In the genomic region with DNA sequence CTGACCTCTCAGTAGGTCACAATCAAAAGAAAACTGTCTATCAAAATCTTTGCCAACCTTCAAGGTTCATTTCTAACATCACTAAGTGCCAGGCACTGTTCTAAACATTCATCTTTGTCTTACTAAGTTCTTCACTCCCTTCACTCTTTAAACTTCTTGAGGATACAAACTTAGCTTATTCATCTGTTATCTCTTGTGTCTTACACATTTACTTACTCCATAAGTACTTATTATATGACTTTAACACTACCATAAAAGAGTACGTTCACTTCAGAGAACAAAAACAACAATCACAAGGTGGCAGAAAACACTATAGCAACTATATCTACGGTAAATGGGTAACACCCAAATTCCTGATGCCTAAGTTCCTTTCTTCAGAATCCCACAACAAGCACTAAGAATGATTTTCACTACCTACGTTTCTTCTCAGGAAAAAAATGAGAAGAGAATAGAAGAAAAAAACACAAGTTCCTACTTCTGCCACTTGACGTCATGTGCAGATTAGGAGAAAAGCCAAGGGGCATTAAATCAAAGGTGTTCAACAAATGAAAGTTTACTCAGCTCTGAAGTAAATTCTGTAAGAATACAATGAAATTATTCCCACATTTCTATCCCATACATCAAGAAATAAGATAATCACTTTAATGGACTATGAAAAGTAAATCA, we compare ENCODE assay signal across 14 cellular contexts. TPM values are rescaled to one million over a fixed set of nuclear protein-coding genes. Genes with fewer than 3 reads are reported as not detected.
DNase-seq lines count a peak whose midpoint lies in the region; ATAC-seq and TF ChIP-seq lines count a peak whose summit lies in the region.
"Had no signal": no experiment of that assay in that cellular context is flagged by ENCODE, and none has a peak within 500 bp of the region (broad histone marks: within the 10 kb centered on the region; RNA-seq: fewer than 3 reads in every experiment).

No MANE protein-coding gene starts in this region.

- no peaks in the 10 kb centered on the region for H3K36me3 ChIP-seq in esophagus (ENCODE audit: control insufficient read depth in 2 of 2, insufficient read depth in 2 of 2, low read length in 1 of 2)
- peaks cover 11% of the 10 kb centered on the region for H3K36me3 ChIP-seq in neural progenitor cell
- H3K36me3 ChIP-seq: prostate gland had no signal

- H3K4me3 Mint-ChIP-seq in activated CD4-positive, alpha-beta T cell treated with anti-CD3 and anti-CD28 coated beads, Interleukin-2, amount 10 ng/mL, durations not matched to agents 24 days and 14 days, result no peak overlapping the region
- no peak overlapping the region for H3K4me3 Mint-ChIP-seq in activated CD4-positive, alpha-beta T cell treated with anti-CD3 and anti-CD28 coated beads, Interleukin-2, amount 10 ng/mL, durations not matched to agents 7 days and 5 days
- H3K4me3 Mint-ChIP-seq in T-cell (peak overlapping the region; percentile 3 to 22 (median 4)), neural progenitor cell (no peak overlapping the region)

- no peak for DNase-seq in activated CD4-positive, alpha-beta T cell treated with anti-CD3 and anti-CD28 coated beads, Interleukin-2, amount 10 ng/mL, durations not matched to agents 24 days and 14 days
- no peak for DNase-seq in activated CD4-positive, alpha-beta T cell treated with anti-CD3 and anti-CD28 coated beads, Interleukin-2, amount 10 ng/mL, durations not matched to agents 7 days and 5 days
- no peak for DNase-seq in T-cell
- DNase-seq in neural progenitor cell (ENCODE audit: low spot score), result no peak
- no peak for DNase-seq in NK-92 treated with Interleukin-12 subunit alpha and Interleukin-12 subunit beta, amount 100 ng/mL, for 24 hours (lab: John Stamatoyannopoulos, UW)
- DNase-seq: activated CD4-positive, alpha-beta T cell treated with anti-CD3 and anti-CD28 coated beads, Interleukin-2, amount 50 U/mL, for 4 hours; activated gamma-delta T cell treated with Interleukin-2 at 50 U/mL for 16 hours; NCI-H1417 treated with DMSO at 0.1 percent for 48 hours; SIG-M5; T1000 had no signal

- H3K4me2 ChIP-seq in neural progenitor cell, result no peak overlapping the region

- H3K9me3 ChIP-seq in esophagus (ENCODE audit: control insufficient read depth in 2 of 2, insufficient read depth in 1 of 2, low read depth in 1 of 2, low read length in 1 of 2), result no peaks in the 10 kb centered on the region
- no peaks in the 10 kb centered on the region for H3K9me3 ChIP-seq in neural progenitor cell (ENCODE audit: low read depth)
- H3K9me3 ChIP-seq: prostate gland had no signal

- no peak for TF ChIP-seq CTCF in neural progenitor cell (IDR thresholded peaks at IDR 0.05)

- peaks cover 4% of the 10 kb centered on the region for H3F3A ChIP-seq in neural progenitor cell (ENCODE audit: low read depth)

- no peak overlapping the region for H2AFZ ChIP-seq in neural progenitor cell (replicated peaks)

- no peaks in the 10 kb centered on the region for H3K27me3 Mint-ChIP-seq in activated CD4-positive, alpha-beta T cell treated with anti-CD3 and anti-CD28 coated beads, Interleukin-2, amount 10 ng/mL, durations not matched to agents 24 days and 14 days
- no peaks in the 10 kb centered on the region for H3K27me3 Mint-ChIP-seq in activated CD4-positive, alpha-beta T cell treated with anti-CD3 and anti-CD28 coated beads, Interleukin-2, amount 10 ng/mL, durations not matched to agents 7 days and 5 days
- H3K27me3 Mint-ChIP-seq in T-cell, result no peaks in the 10 kb centered on the region
- H3K27me3 Mint-ChIP-seq in neural progenitor cell (ENCODE audit: insufficient read depth, low read depth), result no peaks in the 10 kb centered on the region

- CTCF ChIA-PET in activated CD4-positive, alpha-beta T cell treated with anti-CD3 and anti-CD28 coated beads, Interleukin-2, amount 10 ng/mL, durations not matched to agents 7 days and 5 days (lab: Charles Lee), result interaction anchor here (0.5 to 1.6 kb wide), 9 partner anchors 8 to 1097 kb away, joined by 3 to 7 read pairs (median 4); partner anchors contain the start of gene KANSL1
- CTCF ChIA-PET in T-cell (lab: Charles Lee), result interaction anchor here (0.9 to 3.1 kb wide), 9 partner anchors 9 to 120 kb away, joined by 3 to 16 read pairs (median 6); partner anchors contain the start of gene KANSL1 (in 1 of the 2)

- H3K27me3 ChIP-seq in esophagus (ENCODE audit: control insufficient read depth in 1 of 2, insufficient read depth in 2 of 2, low read length in 2 of 2) (no peaks in the 10 kb centered on the region), neural progenitor cell (no peaks in the 10 kb centered on the region)

- 34 to 35% methylated on average over 4 of the region's 4 CpGs for WGBS in esophagus, 2 donors

- peaks cover 98% of the 10 kb centered on the region for H4K20me1 ChIP-seq in neural progenitor cell (ENCODE audit: low read depth)

- ATAC-seq in T-cell (replicated peaks in 1 of 4), result no peak
- no peak for ATAC-seq in HG02642 (IDR thresholded peaks at IDR 0.05; ENCODE audit: poor library complexity, unreplicated experiment)
- no peak for ATAC-seq in HG02938 (IDR thresholded peaks at IDR 0.05; ENCODE audit: unreplicated experiment)

- intact Hi-C loops in activated CD4-positive, alpha-beta T cell treated with anti-CD3 and anti-CD28 coated beads, Interleukin-2, amount 10 ng/mL, durations not matched to agents 24 days and 14 days (cut with micrococcal nuclease), result no loop called here

- H3K79me2 ChIP-seq in neural progenitor cell (ENCODE audit: low read depth), result peaks cover 100% of the 10 kb centered on the region

- peaks cover 54% of the 10 kb centered on the region for H3K4me1 Mint-ChIP-seq in activated CD4-positive, alpha-beta T cell treated with anti-CD3 and anti-CD28 coated beads, Interleukin-2, amount 10 ng/mL, durations not matched to agents 24 days and 14 days
- peaks cover 59% of the 10 kb centered on the region for H3K4me1 Mint-ChIP-seq in activated CD4-positive, alpha-beta T cell treated with anti-CD3 and anti-CD28 coated beads, Interleukin-2, amount 10 ng/mL, durations not matched to agents 7 days and 5 days
- H3K4me1 Mint-ChIP-seq in T-cell, result peaks cover 82 to 92% (median 89%) of the 10 kb centered on the region in 3 donors
- H3K4me1 Mint-ChIP-seq in neural progenitor cell, result peaks cover under 1% of the 10 kb centered on the region

- H3K9ac ChIP-seq in neural progenitor cell, result no peak overlapping the region

- H3K4me3 ChIP-seq in esophagus (ENCODE audit: low read depth in 1 of 2, low read length in 2 of 2) (no peak overlapping the region), neural progenitor cell (no peak overlapping the region)
- H3K4me3 ChIP-seq: prostate gland had no signal

- peak overlapping the region; percentile 31 to 72 for H3K27ac ChIP-seq in esophagus (ENCODE audit: low read depth in 2 of 2, low read length in 1 of 2)
- H3K27ac ChIP-seq in neural progenitor cell, result peak overlapping the region; percentile 36
- H3K27ac ChIP-seq: prostate gland had no signal

- H3K27ac Mint-ChIP-seq in activated CD4-positive, alpha-beta T cell treated with anti-CD3 and anti-CD28 coated beads, Interleukin-2, amount 10 ng/mL, durations not matched to agents 24 days and 14 days, result peak overlapping the region; percentile 17
- H3K27ac Mint-ChIP-seq in activated CD4-positive, alpha-beta T cell treated with anti-CD3 and anti-CD28 coated beads, Interleukin-2, amount 10 ng/mL, durations not matched to agents 7 days and 5 days, result no peak overlapping the region
- peak overlapping the region; percentile 33 to 42 for H3K27ac Mint-ChIP-seq in T-cell
- no peak overlapping the region for H3K27ac Mint-ChIP-seq in neural progenitor cell

- no peaks in the 10 kb centered on the region for H3K9me3 Mint-ChIP-seq in activated CD4-positive, alpha-beta T cell treated with anti-CD3 and anti-CD28 coated beads, Interleukin-2, amount 10 ng/mL, durations not matched to agents 24 days and 14 days
- no peaks in the 10 kb centered on the region for H3K9me3 Mint-ChIP-seq in activated CD4-positive, alpha-beta T cell treated with anti-CD3 and anti-CD28 coated beads, Interleukin-2, amount 10 ng/mL, durations not matched to agents 7 days and 5 days
- H3K9me3 Mint-ChIP-seq in T-cell, result no peaks in the 10 kb centered on the region
- peaks cover 8% of the 10 kb centered on the region for H3K9me3 Mint-ChIP-seq in neural progenitor cell

- POLR2A ChIA-PET in activated CD4-positive, alpha-beta T cell treated with anti-CD3 and anti-CD28 coated beads, Interleukin-2, amount 10 ng/mL, durations not matched to agents 7 days and 5 days (lab: Charles Lee), result no interaction called here
- POLR2A ChIA-PET in T-cell (lab: Charles Lee), result interaction anchor here (0.6 to 1.4 kb wide), 6 partner anchors 10 to 969 kb away, joined by 3 read pairs; no protein-coding TSS in a partner anchor

- H3K4me1 ChIP-seq in esophagus (ENCODE audit: control insufficient read depth in 2 of 2, insufficient read depth in 2 of 2, low read length in 1 of 2) (peaks cover 0 to 4% of the 10 kb centered on the region in 2 donors), neural progenitor cell (peaks cover 16% of the 10 kb centered on the region)

- peaks cover 35% of the 10 kb centered on the region for H3K36me3 Mint-ChIP-seq in activated CD4-positive, alpha-beta T cell treated with anti-CD3 and anti-CD28 coated beads, Interleukin-2, amount 10 ng/mL, durations not matched to agents 24 days and 14 days (ENCODE audit: low read depth)
- H3K36me3 Mint-ChIP-seq in activated CD4-positive, alpha-beta T cell treated with anti-CD3 and anti-CD28 coated beads, Interleukin-2, amount 10 ng/mL, durations not matched to agents 7 days and 5 days (ENCODE audit: low read depth), result peaks cover 49% of the 10 kb centered on the region
- H3K36me3 Mint-ChIP-seq in T-cell (peaks cover 35% of the 10 kb centered on the region), neural progenitor cell (peaks cover 52% of the 10 kb centered on the region)

RNA-seq across cellular contexts. Expression of gene KANSL1, which starts 29.2 kb away (rescaled TPM):
- 79.7 and 82.8 TPM in 2 replicates for total RNA-seq in activated CD4-positive, alpha-beta T cell treated with anti-CD3 and anti-CD28 coated beads, Interleukin-2, amount 10 ng/mL, durations not matched to agents 24 days and 14 days
- 10 to 100 TPM; 85.7 to 97.7 TPM for total RNA-seq in activated CD4-positive, alpha-beta T cell treated with anti-CD3 and anti-CD28 coated beads, Interleukin-2, amount 10 ng/mL, durations not matched to agents 7 days and 5 days
- total RNA-seq in T-cell (100 to 1,000 TPM; 113 to 301 (median 160) TPM), neural progenitor cell (ENCODE audit: low replicate concordance) (114 and 136 TPM in 2 replicates)
- polyA plus RNA-seq in esophagus, result 10 to 100 TPM; 14.6 to 25.4 TPM

Comparison
In these comparisons a context has a peak if more than half of its experiments do, and no peak if none do; other contexts are left out.
1. H3K27ac Mint-ChIP-seq: peak in activated CD4-positive, alpha-beta T cell treated with anti-CD3 and anti-CD28 coated beads, Interleukin-2, amount 10 ng/mL, durations not matched to agents 24 days and 14 days (single experiment) and T-cell (2 of 2); none in activated CD4-positive, alpha-beta T cell treated with anti-CD3 and anti-CD28 coated beads, Interleukin-2, amount 10 ng/mL, durations not matched to agents 7 days and 5 days (single experiment) and neural progenitor cell (single experiment).
2. H3K4me3 Mint-ChIP-seq: peak in T-cell (3 of 3); none in activated CD4-positive, alpha-beta T cell treated with anti-CD3 and anti-CD28 coated beads, Interleukin-2, amount 10 ng/mL, durations not matched to agents 24 days and 14 days (single experiment), activated CD4-positive, alpha-beta T cell treated with anti-CD3 and anti-CD28 coated beads, Interleukin-2, amount 10 ng/mL, durations not matched to agents 7 days and 5 days (single experiment) and neural progenitor cell (single experiment).